1 cellular context compared by ENCODE assay signal in the genomic region with DNA sequence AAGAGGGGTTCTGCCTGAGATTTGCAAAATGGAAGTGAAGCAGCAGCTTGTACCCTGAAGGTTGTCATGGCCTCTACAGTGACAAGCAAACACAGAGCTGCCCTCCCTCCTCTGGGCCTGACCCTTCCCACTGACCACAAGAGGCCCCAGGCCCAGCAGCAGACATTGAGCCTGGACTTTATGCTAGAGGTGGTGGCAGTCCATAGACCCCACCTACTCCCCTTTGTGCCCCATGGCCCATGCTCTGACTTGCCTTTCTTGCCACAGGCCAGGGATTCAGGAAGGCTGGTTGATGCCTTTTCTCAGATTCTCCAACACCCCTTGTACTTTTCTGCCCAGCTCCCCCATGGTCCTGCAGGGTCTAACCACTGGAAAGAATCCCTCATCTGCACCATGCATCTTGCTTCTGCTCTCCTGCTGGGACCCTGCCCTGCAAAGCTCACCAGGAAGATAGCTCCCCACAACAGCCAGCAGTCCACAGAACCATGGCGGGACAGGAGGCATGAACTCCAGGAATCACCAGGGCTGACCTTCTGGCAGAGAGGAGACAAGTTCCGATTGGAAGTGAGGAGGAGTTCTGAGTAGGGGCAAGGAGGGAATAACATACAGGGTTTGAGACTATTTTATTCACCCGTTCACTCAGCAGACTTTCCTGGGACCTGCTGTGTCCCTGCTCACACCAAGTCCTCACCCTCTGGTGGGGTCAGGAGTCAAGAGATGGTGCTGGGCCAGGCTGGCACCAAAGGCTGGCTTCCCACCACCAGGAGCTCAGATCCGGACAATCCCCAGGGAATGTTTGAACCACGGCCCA.
TF ChIP-seq lines count a peak whose summit lies in the region.

No MANE protein-coding gene starts in this region.

TF ChIP-seq in HepG2, 621 proteins besides CTCF, POLR2A, EP300 and RAD21 (continues in another document):
- peak; percentile 44; the same call in 1 of the 2 replicates for TF ChIP-seq ZMYM4 (CRISPR knock-in tag; IDR thresholded peaks at IDR 0.05)
- TF ChIP-seq ZNF773 (CRISPR knock-in tag; IDR thresholded peaks at IDR 0.05; ENCODE audit: borderline replicate concordance): no peak
- TF ChIP-seq ZNF672 (CRISPR knock-in tag; IDR thresholded peaks at IDR 0.05): no peak
- TF ChIP-seq TEAD3 (CRISPR knock-in tag; optimal IDR thresholded peaks at IDR 0.05; ENCODE audit: borderline replicate concordance): no peak
- no peak for TF ChIP-seq ONECUT2 (CRISPR knock-in tag; IDR thresholded peaks at IDR 0.05)
- TF ChIP-seq ZNF331 (CRISPR knock-in tag; IDR thresholded peaks at IDR 0.05): no peak
- no peak for TF ChIP-seq TOE1 (CRISPR knock-in tag; IDR thresholded peaks at IDR 0.05)
- no peak for TF ChIP-seq ZNF678 (CRISPR knock-in tag; IDR thresholded peaks at IDR 0.05)
- no peak for TF ChIP-seq SMAD3 (CRISPR knock-in tag; IDR thresholded peaks at IDR 0.05)
- TF ChIP-seq FOXA1 (IDR thresholded peaks at IDR 0.05): no peak
- no peak for TF ChIP-seq FOXA1 (CRISPR knock-in tag; IDR thresholded peaks at IDR 0.05)
- TF ChIP-seq ZNF292 (CRISPR knock-in tag; IDR thresholded peaks at IDR 0.05; ENCODE audit: borderline replicate concordance, low read depth): no peak
- TF ChIP-seq SPEN (CRISPR knock-in tag; IDR thresholded peaks at IDR 0.05; ENCODE audit: low read depth): no peak
- TF ChIP-seq KAT8 (CRISPR knock-in tag; IDR thresholded peaks at IDR 0.05): no peak
- TF ChIP-seq IRF2 (CRISPR knock-in tag; IDR thresholded peaks at IDR 0.05): no peak
- no peak for TF ChIP-seq ZNF644 (CRISPR knock-in tag; IDR thresholded peaks at IDR 0.05; ENCODE audit: low read depth)
- no peak for TF ChIP-seq ZNF354B (CRISPR knock-in tag; IDR thresholded peaks at IDR 0.05)
- no peak for TF ChIP-seq KAT2B (IDR thresholded peaks at IDR 0.05; ENCODE audit: borderline replicate concordance, low read depth, low read length)
- TF ChIP-seq, protein P1, sequence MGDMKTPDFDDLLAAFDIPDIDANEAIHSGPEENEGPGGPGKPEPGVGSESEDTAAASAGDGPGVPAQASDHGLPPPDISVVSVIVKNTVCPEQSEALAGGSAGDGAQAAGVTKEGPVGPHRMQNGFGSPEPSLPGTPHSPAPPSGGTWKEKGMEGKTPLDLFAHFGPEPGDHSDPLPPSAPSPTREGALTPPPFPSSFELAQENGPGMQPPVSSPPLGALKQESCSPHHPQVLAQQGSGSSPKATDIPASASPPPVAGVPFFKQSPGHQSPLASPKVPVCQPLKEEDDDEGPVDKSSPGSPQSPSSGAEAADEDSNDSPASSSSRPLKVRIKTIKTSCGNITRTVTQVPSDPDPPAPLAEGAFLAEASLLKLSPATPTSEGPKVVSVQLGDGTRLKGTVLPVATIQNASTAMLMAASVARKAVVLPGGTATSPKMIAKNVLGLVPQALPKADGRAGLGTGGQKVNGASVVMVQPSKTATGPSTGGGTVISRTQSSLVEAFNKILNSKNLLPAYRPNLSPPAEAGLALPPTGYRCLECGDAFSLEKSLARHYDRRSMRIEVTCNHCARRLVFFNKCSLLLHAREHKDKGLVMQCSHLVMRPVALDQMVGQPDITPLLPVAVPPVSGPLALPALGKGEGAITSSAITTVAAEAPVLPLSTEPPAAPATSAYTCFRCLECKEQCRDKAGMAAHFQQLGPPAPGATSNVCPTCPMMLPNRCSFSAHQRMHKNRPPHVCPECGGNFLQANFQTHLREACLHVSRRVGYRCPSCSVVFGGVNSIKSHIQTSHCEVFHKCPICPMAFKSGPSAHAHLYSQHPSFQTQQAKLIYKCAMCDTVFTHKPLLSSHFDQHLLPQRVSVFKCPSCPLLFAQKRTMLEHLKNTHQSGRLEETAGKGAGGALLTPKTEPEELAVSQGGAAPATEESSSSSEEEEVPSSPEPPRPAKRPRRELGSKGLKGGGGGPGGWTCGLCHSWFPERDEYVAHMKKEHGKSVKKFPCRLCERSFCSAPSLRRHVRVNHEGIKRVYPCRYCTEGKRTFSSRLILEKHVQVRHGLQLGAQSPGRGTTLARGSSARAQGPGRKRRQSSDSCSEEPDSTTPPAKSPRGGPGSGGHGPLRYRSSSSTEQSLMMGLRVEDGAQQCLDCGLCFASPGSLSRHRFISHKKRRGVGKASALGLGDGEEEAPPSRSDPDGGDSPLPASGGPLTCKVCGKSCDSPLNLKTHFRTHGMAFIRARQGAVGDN (CRISPR knock-in tag; IDR thresholded peaks at IDR 0.05): peak; percentile 65
- no peak for TF ChIP-seq MIXL1 (CRISPR knock-in tag; IDR thresholded peaks at IDR 0.05)
- TF ChIP-seq ZSCAN12 (CRISPR knock-in tag; IDR thresholded peaks at IDR 0.05): no peak
- TF ChIP-seq ETV6 (CRISPR knock-in tag; conservative IDR thresholded peaks at IDR 0.05): no peak
- no peak for TF ChIP-seq ZFAT (CRISPR knock-in tag; conservative IDR thresholded peaks at IDR 0.05)
- no peak for TF ChIP-seq SATB2 (CRISPR knock-in tag; IDR thresholded peaks at IDR 0.05)
- no peak for TF ChIP-seq FOXO1 (CRISPR knock-in tag; IDR thresholded peaks at IDR 0.05)
- TF ChIP-seq, protein P2, sequence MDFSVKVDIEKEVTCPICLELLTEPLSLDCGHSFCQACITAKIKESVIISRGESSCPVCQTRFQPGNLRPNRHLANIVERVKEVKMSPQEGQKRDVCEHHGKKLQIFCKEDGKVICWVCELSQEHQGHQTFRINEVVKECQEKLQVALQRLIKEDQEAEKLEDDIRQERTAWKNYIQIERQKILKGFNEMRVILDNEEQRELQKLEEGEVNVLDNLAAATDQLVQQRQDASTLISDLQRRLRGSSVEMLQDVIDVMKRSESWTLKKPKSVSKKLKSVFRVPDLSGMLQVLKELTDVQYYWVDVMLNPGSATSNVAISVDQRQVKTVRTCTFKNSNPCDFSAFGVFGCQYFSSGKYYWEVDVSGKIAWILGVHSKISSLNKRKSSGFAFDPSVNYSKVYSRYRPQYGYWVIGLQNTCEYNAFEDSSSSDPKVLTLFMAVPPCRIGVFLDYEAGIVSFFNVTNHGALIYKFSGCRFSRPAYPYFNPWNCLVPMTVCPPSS (IDR thresholded peaks at IDR 0.05): no peak
- TF ChIP-seq DNMT1 (CRISPR knock-in tag; IDR thresholded peaks at IDR 0.05): no peak
- no peak for TF ChIP-seq EEA1 (CRISPR knock-in tag; IDR thresholded peaks at IDR 0.05; ENCODE audit: borderline replicate concordance)
- TF ChIP-seq SKI (IDR thresholded peaks at IDR 0.05; ENCODE audit: partially characterized antibody): no peak
- TF ChIP-seq HOXA3 (CRISPR knock-in tag; IDR thresholded peaks at IDR 0.05): no peak
- TF ChIP-seq, protein P3, sequence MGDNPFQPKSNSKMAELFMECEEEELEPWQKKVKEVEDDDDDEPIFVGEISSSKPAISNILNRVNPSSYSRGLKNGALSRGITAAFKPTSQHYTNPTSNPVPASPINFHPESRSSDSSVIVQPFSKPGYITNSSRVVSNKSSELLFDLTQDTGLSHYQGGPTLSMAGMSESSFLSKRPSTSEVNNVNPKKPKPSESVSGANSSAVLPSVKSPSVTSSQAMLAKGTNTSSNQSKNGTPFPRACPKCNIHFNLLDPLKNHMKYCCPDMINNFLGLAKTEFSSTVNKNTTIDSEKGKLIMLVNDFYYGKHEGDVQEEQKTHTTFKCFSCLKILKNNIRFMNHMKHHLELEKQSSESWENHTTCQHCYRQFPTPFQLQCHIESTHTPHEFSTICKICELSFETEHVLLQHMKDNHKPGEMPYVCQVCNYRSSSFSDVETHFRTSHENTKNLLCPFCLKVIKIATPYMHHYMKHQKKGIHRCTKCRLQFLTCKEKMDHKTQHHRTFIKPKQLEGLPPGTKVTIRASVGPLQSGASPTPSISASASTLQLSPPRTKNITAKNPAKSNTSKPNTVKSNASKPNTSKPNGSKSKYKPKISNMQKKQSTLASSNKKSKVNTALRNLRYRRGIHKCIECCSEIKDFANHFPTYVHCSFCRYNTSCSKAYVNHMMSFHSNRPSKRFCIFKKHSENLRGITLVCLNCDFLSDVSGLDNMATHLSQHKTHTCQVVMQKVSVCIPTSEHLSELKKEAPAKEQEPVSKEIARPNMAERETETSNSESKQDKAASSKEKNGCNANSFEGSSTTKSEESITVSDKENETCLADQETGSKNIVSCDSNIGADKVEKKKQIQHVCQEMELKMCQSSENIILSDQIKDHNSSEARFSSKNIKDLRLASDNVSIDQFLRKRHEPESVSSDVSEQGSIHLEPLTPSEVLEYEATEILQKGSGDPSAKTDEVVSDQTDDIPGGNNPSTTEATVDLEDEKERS (CRISPR knock-in tag; IDR thresholded peaks at IDR 0.05): no peak
- TF ChIP-seq REXO4 (CRISPR knock-in tag; IDR thresholded peaks at IDR 0.05; ENCODE audit: borderline replicate concordance): no peak
- TF ChIP-seq, protein P4, sequence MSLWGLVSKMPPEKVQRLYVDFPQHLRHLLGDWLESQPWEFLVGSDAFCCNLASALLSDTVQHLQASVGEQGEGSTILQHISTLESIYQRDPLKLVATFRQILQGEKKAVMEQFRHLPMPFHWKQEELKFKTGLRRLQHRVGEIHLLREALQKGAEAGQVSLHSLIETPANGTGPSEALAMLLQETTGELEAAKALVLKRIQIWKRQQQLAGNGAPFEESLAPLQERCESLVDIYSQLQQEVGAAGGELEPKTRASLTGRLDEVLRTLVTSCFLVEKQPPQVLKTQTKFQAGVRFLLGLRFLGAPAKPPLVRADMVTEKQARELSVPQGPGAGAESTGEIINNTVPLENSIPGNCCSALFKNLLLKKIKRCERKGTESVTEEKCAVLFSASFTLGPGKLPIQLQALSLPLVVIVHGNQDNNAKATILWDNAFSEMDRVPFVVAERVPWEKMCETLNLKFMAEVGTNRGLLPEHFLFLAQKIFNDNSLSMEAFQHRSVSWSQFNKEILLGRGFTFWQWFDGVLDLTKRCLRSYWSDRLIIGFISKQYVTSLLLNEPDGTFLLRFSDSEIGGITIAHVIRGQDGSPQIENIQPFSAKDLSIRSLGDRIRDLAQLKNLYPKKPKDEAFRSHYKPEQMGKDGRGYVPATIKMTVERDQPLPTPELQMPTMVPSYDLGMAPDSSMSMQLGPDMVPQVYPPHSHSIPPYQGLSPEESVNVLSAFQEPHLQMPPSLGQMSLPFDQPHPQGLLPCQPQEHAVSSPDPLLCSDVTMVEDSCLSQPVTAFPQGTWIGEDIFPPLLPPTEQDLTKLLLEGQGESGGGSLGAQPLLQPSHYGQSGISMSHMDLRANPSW (CRISPR knock-in tag; IDR thresholded peaks at IDR 0.05; ENCODE audit: borderline replicate concordance): no peak
- TF ChIP-seq HNF4A (CRISPR knock-in tag; IDR thresholded peaks at IDR 0.05): peak; percentile 68
- TF ChIP-seq ZNF616 (CRISPR knock-in tag; IDR thresholded peaks at IDR 0.05; ENCODE audit: low read depth): no peak
- TF ChIP-seq, protein P5, sequence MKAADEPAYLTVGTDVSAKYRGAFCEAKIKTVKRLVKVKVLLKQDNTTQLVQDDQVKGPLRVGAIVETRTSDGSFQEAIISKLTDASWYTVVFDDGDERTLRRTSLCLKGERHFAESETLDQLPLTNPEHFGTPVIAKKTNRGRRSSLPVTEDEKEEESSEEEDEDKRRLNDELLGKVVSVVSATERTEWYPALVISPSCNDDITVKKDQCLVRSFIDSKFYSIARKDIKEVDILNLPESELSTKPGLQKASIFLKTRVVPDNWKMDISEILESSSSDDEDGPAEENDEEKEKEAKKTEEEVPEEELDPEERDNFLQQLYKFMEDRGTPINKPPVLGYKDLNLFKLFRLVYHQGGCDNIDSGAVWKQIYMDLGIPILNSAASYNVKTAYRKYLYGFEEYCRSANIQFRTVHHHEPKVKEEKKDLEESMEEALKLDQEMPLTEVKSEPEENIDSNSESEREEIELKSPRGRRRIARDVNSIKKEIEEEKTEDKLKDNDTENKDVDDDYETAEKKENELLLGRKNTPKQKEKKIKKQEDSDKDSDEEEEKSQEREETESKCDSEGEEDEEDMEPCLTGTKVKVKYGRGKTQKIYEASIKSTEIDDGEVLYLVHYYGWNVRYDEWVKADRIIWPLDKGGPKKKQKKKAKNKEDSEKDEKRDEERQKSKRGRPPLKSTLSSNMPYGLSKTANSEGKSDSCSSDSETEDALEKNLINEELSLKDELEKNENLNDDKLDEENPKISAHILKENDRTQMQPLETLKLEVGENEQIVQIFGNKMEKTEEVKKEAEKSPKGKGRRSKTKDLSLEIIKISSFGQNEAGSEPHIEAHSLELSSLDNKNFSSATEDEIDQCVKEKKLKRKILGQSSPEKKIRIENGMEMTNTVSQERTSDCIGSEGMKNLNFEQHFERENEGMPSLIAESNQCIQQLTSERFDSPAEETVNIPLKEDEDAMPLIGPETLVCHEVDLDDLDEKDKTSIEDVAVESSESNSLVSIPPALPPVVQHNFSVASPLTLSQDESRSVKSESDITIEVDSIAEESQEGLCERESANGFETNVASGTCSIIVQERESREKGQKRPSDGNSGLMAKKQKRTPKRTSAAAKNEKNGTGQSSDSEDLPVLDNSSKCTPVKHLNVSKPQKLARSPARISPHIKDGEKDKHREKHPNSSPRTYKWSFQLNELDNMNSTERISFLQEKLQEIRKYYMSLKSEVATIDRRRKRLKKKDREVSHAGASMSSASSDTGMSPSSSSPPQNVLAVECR (CRISPR knock-in tag; IDR thresholded peaks at IDR 0.05; ENCODE audit: borderline replicate concordance): peak; percentile 11; the same call in 1 of the 2 replicates
- TF ChIP-seq CCDC6 (CRISPR knock-in tag; IDR thresholded peaks at IDR 0.05): no peak
- TF ChIP-seq NR2F6 (IDR thresholded peaks at IDR 0.05): no peak
- TF ChIP-seq NR2F6 (CRISPR knock-in tag; IDR thresholded peaks at IDR 0.05): 0 out of 2 replicates have a peak, but pooled peaks have one; percentile 9
- TF ChIP-seq, protein P6, sequence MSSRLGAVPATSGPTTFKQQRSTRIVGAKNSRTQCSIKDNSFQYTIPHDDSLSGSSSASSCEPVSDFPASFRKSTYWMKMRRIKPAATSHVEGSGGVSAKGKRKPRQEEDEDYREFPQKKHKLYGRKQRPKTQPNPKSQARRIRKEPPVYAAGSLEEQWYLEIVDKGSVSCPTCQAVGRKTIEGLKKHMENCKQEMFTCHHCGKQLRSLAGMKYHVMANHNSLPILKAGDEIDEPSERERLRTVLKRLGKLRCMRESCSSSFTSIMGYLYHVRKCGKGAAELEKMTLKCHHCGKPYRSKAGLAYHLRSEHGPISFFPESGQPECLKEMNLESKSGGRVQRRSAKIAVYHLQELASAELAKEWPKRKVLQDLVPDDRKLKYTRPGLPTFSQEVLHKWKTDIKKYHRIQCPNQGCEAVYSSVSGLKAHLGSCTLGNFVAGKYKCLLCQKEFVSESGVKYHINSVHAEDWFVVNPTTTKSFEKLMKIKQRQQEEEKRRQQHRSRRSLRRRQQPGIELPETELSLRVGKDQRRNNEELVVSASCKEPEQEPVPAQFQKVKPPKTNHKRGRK (CRISPR knock-in tag; IDR thresholded peaks at IDR 0.05): no peak
- TF ChIP-seq, protein P7, sequence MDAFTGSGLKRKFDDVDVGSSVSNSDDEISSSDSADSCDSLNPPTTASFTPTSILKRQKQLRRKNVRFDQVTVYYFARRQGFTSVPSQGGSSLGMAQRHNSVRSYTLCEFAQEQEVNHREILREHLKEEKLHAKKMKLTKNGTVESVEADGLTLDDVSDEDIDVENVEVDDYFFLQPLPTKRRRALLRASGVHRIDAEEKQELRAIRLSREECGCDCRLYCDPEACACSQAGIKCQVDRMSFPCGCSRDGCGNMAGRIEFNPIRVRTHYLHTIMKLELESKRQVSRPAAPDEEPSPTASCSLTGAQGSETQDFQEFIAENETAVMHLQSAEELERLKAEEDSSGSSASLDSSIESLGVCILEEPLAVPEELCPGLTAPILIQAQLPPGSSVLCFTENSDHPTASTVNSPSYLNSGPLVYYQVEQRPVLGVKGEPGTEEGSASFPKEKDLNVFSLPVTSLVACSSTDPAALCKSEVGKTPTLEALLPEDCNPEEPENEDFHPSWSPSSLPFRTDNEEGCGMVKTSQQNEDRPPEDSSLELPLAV (CRISPR knock-in tag; conservative IDR thresholded peaks at IDR 0.05; ENCODE audit: low read depth): no peak
- no peak for TF ChIP-seq ZNF124 (CRISPR knock-in tag; IDR thresholded peaks at IDR 0.05)
- TF ChIP-seq GFI1 (CRISPR knock-in tag; IDR thresholded peaks at IDR 0.05; ENCODE audit: borderline replicate concordance): no peak
- TF ChIP-seq SP4 (CRISPR knock-in tag; IDR thresholded peaks at IDR 0.05): 0 out of 2 replicates have a peak, but pooled peaks have one; percentile 16
- no peak for TF ChIP-seq ZNF605 (CRISPR knock-in tag; IDR thresholded peaks at IDR 0.05)
- no peak for TF ChIP-seq MTA1 (CRISPR knock-in tag; IDR thresholded peaks at IDR 0.05; ENCODE audit: borderline replicate concordance)
